1 cellular context compared by ENCODE assay signal in genomic region chr11:9613830-9614762, GRCh38.
TF ChIP-seq lines count a peak whose summit lies in the region.

No MANE protein-coding gene starts in this region.

TF ChIP-seq in HEK293, 187 proteins besides CTCF, POLR2A, EP300 and RAD21 (continued from another document and continues in another):
- TF ChIP-seq PRDM4 (tag by site-specific recombination; IDR thresholded peaks at IDR 0.05) (no peak), PBX3 (CRISPR knock-in tag; IDR thresholded peaks at IDR 0.05) (0 out of 2 replicates have a peak, but pooled peaks have one; percentile 76), ZNF140 (tag by site-specific recombination; IDR thresholded peaks at IDR 0.05) (no peak), ZNF639 (tag by site-specific recombination; IDR thresholded peaks at IDR 0.05) (no peak), ZNF10 (tag by site-specific recombination; IDR thresholded peaks at IDR 0.05) (no peak), ZNF785 (tag by site-specific recombination; IDR thresholded peaks at IDR 0.05) (no peak), ZNF654 (tag by site-specific recombination; IDR thresholded peaks at IDR 0.05; ENCODE audit: low read depth) (peak; percentile 29), ZFP37 (tag by site-specific recombination; IDR thresholded peaks at IDR 0.05) (no peak), ZNF658 (tag by site-specific recombination; IDR thresholded peaks at IDR 0.05) (no peak), PRDM10 (tag by site-specific recombination; IDR thresholded peaks at IDR 0.05) (no peak; the same call in 1 of the 2 replicates), ZNF112 (tag by site-specific recombination; IDR thresholded peaks at IDR 0.05) (no peak), ZNF426 (tag by site-specific recombination; IDR thresholded peaks at IDR 0.05) (no peak), ZNF548 (tag by site-specific recombination; IDR thresholded peaks at IDR 0.05) (no peak), ZNF449 (tag by site-specific recombination; IDR thresholded peaks at IDR 0.05) (peak; percentile 91), ZNF239 (tag by site-specific recombination; IDR thresholded peaks at IDR 0.05) (peak; percentile 99), ZNF416 (tag by site-specific recombination; IDR thresholded peaks at IDR 0.05) (no peak), KLF8 (tag by site-specific recombination; IDR thresholded peaks at IDR 0.05) (peak; percentile 80; the same call in 1 of the 2 replicates), ZNF23 (tag by site-specific recombination; IDR thresholded peaks at IDR 0.05; ENCODE audit: borderline replicate concordance) (no peak), ZNF510 (tag by site-specific recombination; IDR thresholded peaks at IDR 0.05; ENCODE audit: insufficient replicate concordance) (no peak), ZNF280D (tag by site-specific recombination; IDR thresholded peaks at IDR 0.05) (no peak), ZNF433 (tag by site-specific recombination; IDR thresholded peaks at IDR 0.05; ENCODE audit: low read depth) (no peak), FEZF1 (tag by site-specific recombination; IDR thresholded peaks at IDR 0.05) (no peak), SP2 (tag by site-specific recombination; IDR thresholded peaks at IDR 0.05) (peak; percentile 76), KLF17 (tag by site-specific recombination; IDR thresholded peaks at IDR 0.05) (peak; percentile 19; the same call in 1 of the 2 replicates), HOXC10 (CRISPR knock-in tag; IDR thresholded peaks at IDR 0.05) (no peak), GLI2 (tag by site-specific recombination; IDR thresholded peaks at IDR 0.05; ENCODE audit: borderline replicate concordance, low read depth) (no peak), ZNF350 (tag by site-specific recombination; IDR thresholded peaks at IDR 0.05) (no peak), ZBTB11 (tag by site-specific recombination; conservative IDR thresholded peaks at IDR 0.05; ENCODE audit: low read depth) (no peak), ZNF391 (tag by site-specific recombination; IDR thresholded peaks at IDR 0.05; ENCODE audit: borderline replicate concordance, low read depth) (0 out of 2 replicates have a peak, but pooled peaks have one; percentile 29), BCL11A (tag by site-specific recombination; IDR thresholded peaks at IDR 0.05; ENCODE audit: low read depth) (no peak), ZBTB1 (tag by site-specific recombination; IDR thresholded peaks at IDR 0.05) (no peak), ZNF335 (tag by site-specific recombination; conservative IDR thresholded peaks at IDR 0.05) (peak; percentile 54), ZNF76 (tag by site-specific recombination; IDR thresholded peaks at IDR 0.05; ENCODE audit: borderline replicate concordance, low read depth) (peak; percentile 45; the same call in 1 of the 2 replicates), ZBTB20 (tag by site-specific recombination; IDR thresholded peaks at IDR 0.05) (peak; percentile 99), GFI1B (tag by site-specific recombination; IDR thresholded peaks at IDR 0.05) (no peak), PRDM6 (tag by site-specific recombination; IDR thresholded peaks at IDR 0.05) (no peak), ZNF266 (tag by site-specific recombination; IDR thresholded peaks at IDR 0.05; ENCODE audit: low read depth) (no peak), ZNF549 (tag by site-specific recombination; IDR thresholded peaks at IDR 0.05) (no peak), ZNF132 (tag by site-specific recombination; IDR thresholded peaks at IDR 0.05; ENCODE audit: borderline replicate concordance) (no peak), ZNF366 (tag by site-specific recombination; conservative IDR thresholded peaks at IDR 0.05) (peak; percentile 26; the same call in 1 of the 2 replicates), TCF7L2 (IDR thresholded peaks at IDR 0.05; ENCODE audit: borderline replicate concordance, low read depth, low read length) (no peak), ZNF324 (tag by site-specific recombination; IDR thresholded peaks at IDR 0.05) (peak; percentile 41; the same call in 1 of the 2 replicates)
